ENCODE assay signal across 9 cellular contexts in genomic region chr3:197790033-197790432, GRCh38.
DNase-seq lines count a peak whose midpoint lies in the region; ATAC-seq and TF ChIP-seq lines count a peak whose summit lies in the region.
"Had no signal": no experiment of that assay in that cellular context is flagged by ENCODE, and none has a peak within 500 bp of the region (broad histone marks: within the 10 kb centered on the region; RNA-seq: fewer than 3 reads in every experiment).

No MANE protein-coding gene starts in this region.

- no peaks in the 10 kb centered on the region for H3K9me3 Mint-ChIP-seq in activated naive CD4-positive, alpha-beta T cell treated with anti-CD3 and anti-CD28 coated beads, Interleukin-2, amount 10 ng/mL, durations not matched to agents 7 days and 5 days

- peaks cover 1% of the 10 kb centered on the region for H3K36me3 Mint-ChIP-seq in activated naive CD4-positive, alpha-beta T cell treated with anti-CD3 and anti-CD28 coated beads, Interleukin-2, amount 10 ng/mL, durations not matched to agents 7 days and 5 days

- H3K27me3 ChIP-seq in iPS-18a (ENCODE audit: control insufficient read depth, insufficient read depth, low read length): peaks cover 10% of the 10 kb centered on the region
- no peaks in the 10 kb centered on the region for H3K27me3 ChIP-seq in stomach smooth muscle (ENCODE audit: control insufficient read depth in 1 of 2, insufficient read depth in 2 of 2, low read length in 2 of 2)

- DNase-seq in activated naive CD4-positive, alpha-beta T cell treated with anti-CD3 and anti-CD28 coated beads, Interleukin-2, amount 10 ng/mL, durations not matched to agents 7 days and 5 days: no peak
- no peak for DNase-seq in activated naive CD4-positive, alpha-beta T cell (lab: John Stamatoyannopoulos, UW)
- DNase-seq in NCI-H82 (lab: John Stamatoyannopoulos, UW): no peak
- DNase-seq in stimulated activated CD4-positive, alpha-beta T cell treated with anti-CD3 and anti-CD28 coated beads, Interleukin-4, amount 100 ng/mL, for 4 hours: no peak
- DNase-seq: NCI-H2227 treated with DMSO at 0.1 percent for 48 hours had no signal

- H3K9me3 ChIP-seq in iPS-18a (ENCODE audit: control insufficient read depth, low read depth, low read length) (no peaks in the 10 kb centered on the region), stomach smooth muscle (ENCODE audit: control insufficient read depth in 2 of 2, low read length in 2 of 2) (no peaks in the 10 kb centered on the region)

- peaks cover 31% of the 10 kb centered on the region for H3K4me1 Mint-ChIP-seq in activated naive CD4-positive, alpha-beta T cell treated with anti-CD3 and anti-CD28 coated beads, Interleukin-2, amount 10 ng/mL, durations not matched to agents 7 days and 5 days

- CTCF ChIA-PET in activated naive CD4-positive, alpha-beta T cell treated with anti-CD3 and anti-CD28 coated beads, Interleukin-2, amount 10 ng/mL, durations not matched to agents 7 days and 5 days (lab: Charles Lee): no interaction called here

- no peaks in the 10 kb centered on the region for H3K36me3 ChIP-seq in iPS-18a (ENCODE audit: control insufficient read depth, low read depth, low read length)
- H3K36me3 ChIP-seq in stomach smooth muscle (ENCODE audit: control insufficient read depth in 2 of 2, insufficient read depth in 2 of 2, low read length in 2 of 2): no peaks in the 10 kb centered on the region

- H3K27ac ChIP-seq in VCaP: peak overlapping the region; percentile 93
- no peak overlapping the region for H3K27ac ChIP-seq in iPS-18a (ENCODE audit: low read length)
- H3K27ac ChIP-seq in stomach smooth muscle (ENCODE audit: low read length): peak overlapping the region; percentile 81

- no peaks in the 10 kb centered on the region for H3K4me1 ChIP-seq in iPS-18a (ENCODE audit: control insufficient read depth, low read depth, low read length)
- H3K4me1 ChIP-seq in stomach smooth muscle (ENCODE audit: control insufficient read depth, insufficient read depth, low read length): no peaks in the 10 kb centered on the region

- TF ChIP-seq CTCF in VCaP (conservative IDR thresholded peaks at IDR 0.05): no peak

- peak overlapping the region; percentile 96 for H3K4me3 Mint-ChIP-seq in activated naive CD4-positive, alpha-beta T cell treated with anti-CD3 and anti-CD28 coated beads, Interleukin-2, amount 10 ng/mL, durations not matched to agents 7 days and 5 days

- H3K27me3 Mint-ChIP-seq in activated naive CD4-positive, alpha-beta T cell treated with anti-CD3 and anti-CD28 coated beads, Interleukin-2, amount 10 ng/mL, durations not matched to agents 7 days and 5 days: no peaks in the 10 kb centered on the region

- no peak for ATAC-seq in GM19397 (IDR thresholded peaks at IDR 0.05; ENCODE audit: unreplicated experiment)

- peak overlapping the region; percentile 89 for H3K9ac ChIP-seq in iPS-18a (ENCODE audit: low read length)
- no peak overlapping the region for H3K9ac ChIP-seq in stomach smooth muscle (ENCODE audit: low read length in 2 of 2)

- peak overlapping the region; percentile 86 for H3K4me3 ChIP-seq in iPS-18a (ENCODE audit: low read length)
- H3K4me3 ChIP-seq in stomach smooth muscle (ENCODE audit: low read length in 2 of 2): no peak overlapping the region

- peak overlapping the region; percentile 96 for H3K27ac Mint-ChIP-seq in activated naive CD4-positive, alpha-beta T cell treated with anti-CD3 and anti-CD28 coated beads, Interleukin-2, amount 10 ng/mL, durations not matched to agents 7 days and 5 days
